27 cellular contexts compared by ENCODE assay signal in genomic region chr12:5439788-5440300, GRCh38. TPM values are rescaled to one million over a fixed set of nuclear protein-coding genes. Genes with fewer than 3 reads are reported as not detected.
"Had no signal": no experiment of that assay in that cellular context is flagged by ENCODE, and none has a peak within 500 bp of the region (broad histone marks: within the 10 kb centered on the region; RNA-seq: fewer than 3 reads in every experiment).

No MANE protein-coding gene starts in this region.

- H3K27me3 ChIP-seq: ascending aorta, body of pancreas had no signal

- H3K4me3 ChIP-seq: ascending aorta, body of pancreas had no signal

- H3K27ac ChIP-seq: ascending aorta, body of pancreas had no signal

- DNase-seq: activated B cell treated with CpG ODN at 0.5 μM for 24 hours; activated CD4-positive, alpha-beta T cell treated with anti-CD3 and anti-CD28 coated beads for 1 hour; activated CD4-positive, alpha-beta T cell treated with anti-CD3 and anti-CD28 coated beads, Interleukin-2, amount 10 ng/mL, durations not matched to agents 24 days and 14 days; activated CD4-positive, alpha-beta T cell treated with anti-CD3 and anti-CD28 coated beads, Interleukin-2, amount 50 U/mL, for 48 hours; activated CD8-positive, alpha-beta memory T cell treated with anti-CD3 and anti-CD28 coated beads, Interleukin-2, amount 10 ng/mL, durations not matched to agents 7 days and 5 days; activated effector memory CD4-positive, alpha-beta T cell treated with Interleukin-2 at 50 U/mL for 16 hours; activated naive CD4-positive, alpha-beta T cell treated with Interleukin-2 at 50 U/mL for 16 hours; activated naive CD8-positive, alpha-beta T cell treated with anti-CD3 and anti-CD28 coated beads, Interleukin-2, amount 50 U/mL, for 24 hours; activated T-cell treated with anti-CD3 and anti-CD28 coated beads, Interleukin-2, amount 50 U/mL, for 24 hours; amniotic stem cell; body of pancreas; central memory CD4-positive, alpha-beta T cell; Kasumi-1; KBM-7; NCI-H1048; NCI-H1930; NCI-H2171; NCI-H2227 treated with DMSO at 0.1 percent for 48 hours; NCI-H446 treated with DMSO at 0.1 percent for 48 hours; PC-3; SHP77 treated with DMSO at 0.1 percent for 48 hours; T-helper 17 cell; T-helper 9 cell had no signal

- H3K36me3 ChIP-seq: ascending aorta had no signal

- H3K9me3 ChIP-seq: ascending aorta, body of pancreas had no signal

RNA-seq across cellular contexts. Expression of gene NTF3, which starts 7.9 kb away (rescaled TPM):
- total RNA-seq: activated B cell treated with CpG ODN at 0.5 μM for 24 hours; activated CD4-positive, alpha-beta T cell treated with anti-CD3 and anti-CD28 coated beads, Interleukin-2, amount 10 ng/mL, durations not matched to agents 24 days and 14 days; activated CD8-positive, alpha-beta memory T cell treated with anti-CD3 and anti-CD28 coated beads, Interleukin-2, amount 10 ng/mL, durations not matched to agents 7 days and 5 days; activated naive CD4-positive, alpha-beta T cell treated with anti-CD3 and anti-CD28 coated beads, Interleukin-2, amount 50 U/mL, for 72 hours; activated T-helper 1 cell treated with anti-CD3 and anti-CD28 coated beads, Interleukin-12 subunit alpha, Interleukin-12 subunit beta, Interleukin-2, Interleukin-4 antibody, amounts not matched to agents 30 ng/mL and 10 ng/mL and 1 ng/mL, durations not matched to agents 14 hours and 24 hours and 36 hours; body of pancreas; bronchial epithelial cell; PC-3; T-helper 17 cell had no signal
